In the genomic region with DNA sequence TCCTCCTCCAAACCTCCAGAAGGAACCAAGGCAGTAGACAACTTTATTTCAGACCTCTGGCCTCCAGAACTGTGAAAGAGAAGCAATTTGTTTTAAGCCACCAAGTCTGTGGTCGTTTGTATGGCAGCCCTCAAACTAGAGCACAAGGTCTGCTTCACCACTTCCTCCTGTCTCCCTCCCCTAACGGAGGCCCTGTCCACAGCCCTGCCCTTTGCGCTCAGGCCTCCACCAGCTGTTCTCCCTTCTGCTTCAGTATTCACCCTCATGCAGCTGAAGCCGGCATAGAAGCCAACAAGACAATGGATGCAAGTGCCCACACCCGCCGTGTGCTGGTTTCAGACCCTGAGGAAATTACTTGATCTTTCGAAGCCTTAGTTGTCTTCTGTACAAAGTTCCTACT, we compare ENCODE assay signal across 12 cellular contexts.
DNase-seq lines count a peak whose midpoint lies in the region; ATAC-seq and TF ChIP-seq lines count a peak whose summit lies in the region.
"Had no signal": no experiment of that assay in that cellular context is flagged by ENCODE, and none has a peak within 500 bp of the region (broad histone marks: within the 10 kb centered on the region; RNA-seq: fewer than 3 reads in every experiment).

No MANE protein-coding gene starts in this region.

- H3K9ac ChIP-seq in MM.1S (ENCODE audit: low read length), result no peak overlapping the region

- H4K20me1 ChIP-seq in MM.1S (ENCODE audit: insufficient read depth, low read length), result no peaks in the 10 kb centered on the region

- no peaks in the 10 kb centered on the region for H3K79me2 ChIP-seq in MM.1S (ENCODE audit: low read length)

- H3K27me3 ChIP-seq in MM.1S (replicated peaks; ENCODE audit: insufficient read depth, low read length) (no peaks in the 10 kb centered on the region), brain microvascular endothelial cell (replicated peaks) (no peaks in the 10 kb centered on the region), BE2C (no peaks in the 10 kb centered on the region)

- in situ Hi-C loops in GM13976 (cut with MboI; ENCODE audit: low sequenced_read_pairs, unreplicated experiment), result no loop called here
- in situ Hi-C loops in brain microvascular endothelial cell (cut with HindIII; ENCODE audit: low pct_ligation_motif_present, low sequenced_read_pairs), result no loop called here

- H3K27ac ChIP-seq in MM.1S (ENCODE audit: low read length) (peak overlapping the region; percentile 59), brain microvascular endothelial cell (no peak overlapping the region)

- DNase-seq in GM13976 (ENCODE audit: low spot score) (peak; percentile 38), MM.1S (peak; percentile 84), myocyte (ENCODE audit: low read depth) (peak; percentile 79), brain microvascular endothelial cell (no peak), BE2C (no peak)
- DNase-seq in activated CD4-positive, alpha-beta T cell treated with anti-CD3 and anti-CD28 coated beads, Interleukin-2, amount 50 U/mL, for 48 hours, result no peak
- DNase-seq: activated CD8-positive, alpha-beta memory T cell treated with anti-CD3 and anti-CD28 coated beads for 24 hours; activated naive CD4-positive, alpha-beta T cell treated with anti-CD3 and anti-CD28 coated beads, Interleukin-2, amount 10 ng/mL, durations not matched to agents 7 days and 5 days; NCI-H2081; PC-3 had no signal

- H3K4me2 ChIP-seq in MM.1S (ENCODE audit: low read depth, low read length), result peak overlapping the region; percentile 9

- H3F3A ChIP-seq in MM.1S (ENCODE audit: insufficient read depth, low read length), result peaks cover 32% of the 10 kb centered on the region

- ATAC-seq in HG02759 (IDR thresholded peaks at IDR 0.05; ENCODE audit: unreplicated experiment) (peak; percentile 49), GM18867 (IDR thresholded peaks at IDR 0.05; ENCODE audit: unreplicated experiment) (no peak)
- ATAC-seq: PC-3 had no signal

- no peaks in the 10 kb centered on the region for H3K9me2 ChIP-seq in MM.1S (replicated peaks; ENCODE audit: insufficient read depth, low read length)

- H3K4me3 ChIP-seq in MM.1S (ENCODE audit: low read length), result no peak overlapping the region
- H3K4me3 ChIP-seq in brain microvascular endothelial cell (ENCODE audit: low read depth, low read length), result no peak overlapping the region
- no peak overlapping the region for H3K4me3 ChIP-seq in BE2C (ENCODE audit: low read depth, low read length)

- H3K36me3 ChIP-seq in MM.1S (replicated peaks; ENCODE audit: insufficient read depth, low read length), result no peaks in the 10 kb centered on the region
- H3K36me3 ChIP-seq in brain microvascular endothelial cell (replicated peaks), result no peaks in the 10 kb centered on the region
- H3K36me3 ChIP-seq in BE2C, result no peaks in the 10 kb centered on the region

- H3K4me1 ChIP-seq in MM.1S (ENCODE audit: low read length), result peaks cover 50% of the 10 kb centered on the region
- H3K4me1 ChIP-seq in BE2C, result peaks cover 12% of the 10 kb centered on the region

- H2AFZ ChIP-seq in MM.1S (ENCODE audit: low read length), result 0 out of 2 replicates have a peak overlapping the region, but pooled peaks have one; percentile 14

- TF ChIP-seq CTCF in GM13976 (IDR thresholded peaks at IDR 0.05; ENCODE audit: borderline replicate concordance, control extremely low read depth, extremely low read depth, insufficient read depth, missing control alignments), result no peak
- TF ChIP-seq CTCF in MM.1S (IDR thresholded peaks at IDR 0.05; ENCODE audit: low read length), result no peak
- no peak for TF ChIP-seq CTCF in brain microvascular endothelial cell (IDR thresholded peaks at IDR 0.05; ENCODE audit: low read depth, low read length, missing control alignments)
- no peak for TF ChIP-seq CTCF in BE2C (IDR thresholded peaks at IDR 0.05; ENCODE audit: low read depth, low read length)

- H3K9me3 ChIP-seq in MM.1S (replicated peaks; ENCODE audit: insufficient read depth, low read length), result no peaks in the 10 kb centered on the region
- H3K9me3 ChIP-seq in BE2C, result no peaks in the 10 kb centered on the region

Comparison
In these comparisons a context has a peak if more than half of its experiments do, and no peak if none do; other contexts are left out.
1. DNase-seq: peak in GM13976 (single experiment), MM.1S (single experiment) and myocyte (single experiment); none in brain microvascular endothelial cell (single experiment), BE2C (single experiment) and activated CD4-positive, alpha-beta T cell treated with anti-CD3 and anti-CD28 coated beads, Interleukin-2, amount 50 U/mL, for 48 hours (0 of 2).